ENCODE assay signal across 1 cellular context in genomic region chr17:11997147-11997971, GRCh38.
TF ChIP-seq lines count a peak whose summit lies in the region.

A gene with protein sequence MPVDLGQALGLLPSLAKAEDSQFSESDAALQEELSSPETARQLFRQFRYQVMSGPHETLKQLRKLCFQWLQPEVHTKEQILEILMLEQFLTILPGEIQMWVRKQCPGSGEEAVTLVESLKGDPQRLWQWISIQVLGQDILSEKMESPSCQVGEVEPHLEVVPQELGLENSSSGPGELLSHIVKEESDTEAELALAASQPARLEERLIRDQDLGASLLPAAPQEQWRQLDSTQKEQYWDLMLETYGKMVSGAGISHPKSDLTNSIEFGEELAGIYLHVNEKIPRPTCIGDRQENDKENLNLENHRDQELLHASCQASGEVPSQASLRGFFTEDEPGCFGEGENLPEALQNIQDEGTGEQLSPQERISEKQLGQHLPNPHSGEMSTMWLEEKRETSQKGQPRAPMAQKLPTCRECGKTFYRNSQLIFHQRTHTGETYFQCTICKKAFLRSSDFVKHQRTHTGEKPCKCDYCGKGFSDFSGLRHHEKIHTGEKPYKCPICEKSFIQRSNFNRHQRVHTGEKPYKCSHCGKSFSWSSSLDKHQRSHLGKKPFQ (minus strand): TSS chr17:11997475. CDS start chr17:11992829, 4,646 bp downstream.

TF ChIP-seq in SK-N-SH, 30 proteins besides CTCF, POLR2A, EP300 and RAD21 (continued from another document):
- TF ChIP-seq, protein P1, sequence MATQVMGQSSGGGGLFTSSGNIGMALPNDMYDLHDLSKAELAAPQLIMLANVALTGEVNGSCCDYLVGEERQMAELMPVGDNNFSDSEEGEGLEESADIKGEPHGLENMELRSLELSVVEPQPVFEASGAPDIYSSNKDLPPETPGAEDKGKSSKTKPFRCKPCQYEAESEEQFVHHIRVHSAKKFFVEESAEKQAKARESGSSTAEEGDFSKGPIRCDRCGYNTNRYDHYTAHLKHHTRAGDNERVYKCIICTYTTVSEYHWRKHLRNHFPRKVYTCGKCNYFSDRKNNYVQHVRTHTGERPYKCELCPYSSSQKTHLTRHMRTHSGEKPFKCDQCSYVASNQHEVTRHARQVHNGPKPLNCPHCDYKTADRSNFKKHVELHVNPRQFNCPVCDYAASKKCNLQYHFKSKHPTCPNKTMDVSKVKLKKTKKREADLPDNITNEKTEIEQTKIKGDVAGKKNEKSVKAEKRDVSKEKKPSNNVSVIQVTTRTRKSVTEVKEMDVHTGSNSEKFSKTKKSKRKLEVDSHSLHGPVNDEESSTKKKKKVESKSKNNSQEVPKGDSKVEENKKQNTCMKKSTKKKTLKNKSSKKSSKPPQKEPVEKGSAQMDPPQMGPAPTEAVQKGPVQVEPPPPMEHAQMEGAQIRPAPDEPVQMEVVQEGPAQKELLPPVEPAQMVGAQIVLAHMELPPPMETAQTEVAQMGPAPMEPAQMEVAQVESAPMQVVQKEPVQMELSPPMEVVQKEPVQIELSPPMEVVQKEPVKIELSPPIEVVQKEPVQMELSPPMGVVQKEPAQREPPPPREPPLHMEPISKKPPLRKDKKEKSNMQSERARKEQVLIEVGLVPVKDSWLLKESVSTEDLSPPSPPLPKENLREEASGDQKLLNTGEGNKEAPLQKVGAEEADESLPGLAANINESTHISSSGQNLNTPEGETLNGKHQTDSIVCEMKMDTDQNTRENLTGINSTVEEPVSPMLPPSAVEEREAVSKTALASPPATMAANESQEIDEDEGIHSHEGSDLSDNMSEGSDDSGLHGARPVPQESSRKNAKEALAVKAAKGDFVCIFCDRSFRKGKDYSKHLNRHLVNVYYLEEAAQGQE (IDR thresholded peaks at IDR 0.05; ENCODE audit: low read depth, low read length), result no peak
- TF ChIP-seq NFIC (IDR thresholded peaks at IDR 0.05; ENCODE audit: borderline replicate concordance) (no peak), POLR2AphosphoS5 (IDR thresholded peaks at IDR 0.05; ENCODE audit: low read depth, low read length) (peak; percentile 98), FOXM1 (IDR thresholded peaks at IDR 0.05; ENCODE audit: low read depth) (no peak), NRF1 (IDR thresholded peaks at IDR 0.05; ENCODE audit: low read depth, low read length) (peak; percentile 65), IRF3 (IDR thresholded peaks at IDR 0.05; ENCODE audit: low read depth, low read length) (no peak), FOXJ3 (CRISPR knock-in tag; IDR thresholded peaks at IDR 0.05) (no peak), RFX5 (IDR thresholded peaks at IDR 0.05; ENCODE audit: low read length) (0 out of 2 replicates have a peak, but pooled peaks have one; percentile 17), RXRA (IDR thresholded peaks at IDR 0.05; ENCODE audit: borderline replicate concordance, low read depth) (no peak), ZBTB33 (IDR thresholded peaks at IDR 0.05; ENCODE audit: borderline replicate concordance, low read depth) (no peak), GABPA (IDR thresholded peaks at IDR 0.05; ENCODE audit: low read depth) (no peak), CHD2 (IDR thresholded peaks at IDR 0.05; ENCODE audit: low read length, partially characterized antibody) (peak; percentile 16), JUND (IDR thresholded peaks at IDR 0.05) (no peak), USF2 (IDR thresholded peaks at IDR 0.05; ENCODE audit: borderline replicate concordance, low read depth, low read length) (no peak), EZH2phosphoT487 (IDR thresholded peaks at IDR 0.05; ENCODE audit: borderline replicate concordance, low read depth) (no peak)
- TF ChIP-seq, protein P2, sequence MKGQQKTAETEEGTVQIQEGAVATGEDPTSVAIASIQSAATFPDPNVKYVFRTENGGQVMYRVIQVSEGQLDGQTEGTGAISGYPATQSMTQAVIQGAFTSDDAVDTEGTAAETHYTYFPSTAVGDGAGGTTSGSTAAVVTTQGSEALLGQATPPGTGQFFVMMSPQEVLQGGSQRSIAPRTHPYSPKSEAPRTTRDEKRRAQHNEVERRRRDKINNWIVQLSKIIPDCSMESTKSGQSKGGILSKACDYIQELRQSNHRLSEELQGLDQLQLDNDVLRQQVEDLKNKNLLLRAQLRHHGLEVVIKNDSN (IDR thresholded peaks at IDR 0.05; ENCODE audit: borderline replicate concordance, low read depth), result no peak
- TF ChIP-seq, protein P3, sequence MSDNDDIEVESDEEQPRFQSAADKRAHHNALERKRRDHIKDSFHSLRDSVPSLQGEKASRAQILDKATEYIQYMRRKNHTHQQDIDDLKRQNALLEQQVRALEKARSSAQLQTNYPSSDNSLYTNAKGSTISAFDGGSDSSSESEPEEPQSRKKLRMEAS (IDR thresholded peaks at IDR 0.05; ENCODE audit: low read depth), result peak; percentile 50; the same call in 1 of the 2 replicates
